17 cellular contexts compared by ENCODE assay signal in genomic region chr12:43277630-43278267, GRCh38.
DNase-seq lines count a peak whose midpoint lies in the region; ATAC-seq and FAIRE-seq lines count a peak whose summit lies in the region.
"Had no signal": no experiment of that assay in that cellular context is flagged by ENCODE, and none has a peak within 500 bp of the region (broad histone marks: within the 10 kb centered on the region; RNA-seq: fewer than 3 reads in every experiment).

No MANE protein-coding gene starts in this region.

- ATAC-seq in naive B cell (ENCODE audit: low read depth in 2 of 2) (no peak), HG03521 (IDR thresholded peaks at IDR 0.05; ENCODE audit: unreplicated experiment) (no peak), aorta (ENCODE audit: low FRiP score) (no peak)
- no peak for ATAC-seq in activated naive CD8-positive, alpha-beta T cell treated with anti-CD3 and anti-CD28 coated beads, Interleukin-2, amount 50 U/mL, for 24 hours
- no peak for ATAC-seq in stimulated activated effector memory CD8-positive, alpha-beta T cell treated with anti-CD3 and anti-CD28 coated beads, Interleukin-12 subunit alpha, Interleukin-12 subunit beta, amount 100 ng/mL, for 72 hours
- ATAC-seq: WTC11 had no signal

- H3K36me3 ChIP-seq in aorta (ENCODE audit: control insufficient read depth in 1 of 2, insufficient read depth in 2 of 2, low read length in 1 of 2), result no peaks in the 10 kb centered on the region
- H3K36me3 ChIP-seq: BE2C, breast epithelium had no signal

- no peaks in the 10 kb centered on the region for H3K27me3 ChIP-seq in aorta (ENCODE audit: control insufficient read depth in 1 of 2, insufficient read depth in 2 of 2, low read length in 1 of 2)
- H3K27me3 ChIP-seq: BE2C, breast epithelium, testis had no signal

- no peaks in the 10 kb centered on the region for H3K4me1 ChIP-seq in aorta (ENCODE audit: control insufficient read depth in 1 of 2, insufficient read depth in 2 of 2, low read length in 2 of 2)
- H3K4me1 ChIP-seq: breast epithelium had no signal

- no peaks in the 10 kb centered on the region for H3K27me3 Mint-ChIP-seq in naive B cell
- no peaks in the 10 kb centered on the region for H3K27me3 Mint-ChIP-seq in activated naive CD8-positive, alpha-beta T cell treated with anti-CD3 and anti-CD28 coated beads, Interleukin-2, amount 50 U/mL, for 24 hours

- H3K27ac ChIP-seq in aorta (ENCODE audit: low read depth in 1 of 2, low read length in 2 of 2), result no peak overlapping the region
- H3K27ac ChIP-seq: breast epithelium, SK-N-MC, testis had no signal

- peaks cover 0 to 5% (median 0%) of the 10 kb centered on the region in 7 donors for H3K9me3 Mint-ChIP-seq in naive B cell
- H3K9me3 Mint-ChIP-seq in activated naive CD8-positive, alpha-beta T cell treated with anti-CD3 and anti-CD28 coated beads, Interleukin-2, amount 50 U/mL, for 24 hours, result no peaks in the 10 kb centered on the region
- no peaks in the 10 kb centered on the region for H3K9me3 Mint-ChIP-seq in stimulated activated effector memory CD8-positive, alpha-beta T cell treated with anti-CD3 and anti-CD28 coated beads, Interleukin-12 subunit alpha, Interleukin-12 subunit beta, amount 100 ng/mL, for 72 hours

- peak overlapping the region in 5 of 8 donors; percentile 10 to 63 (median 52) for H3K4me3 Mint-ChIP-seq in naive B cell
- no peak overlapping the region for H3K4me3 Mint-ChIP-seq in activated naive CD8-positive, alpha-beta T cell treated with anti-CD3 and anti-CD28 coated beads, Interleukin-2, amount 50 U/mL, for 24 hours
- H3K4me3 Mint-ChIP-seq in stimulated activated effector memory CD8-positive, alpha-beta T cell treated with anti-CD3 and anti-CD28 coated beads, Interleukin-12 subunit alpha, Interleukin-12 subunit beta, amount 100 ng/mL, for 72 hours, result no peak overlapping the region
- H3K4me3 Mint-ChIP-seq: WTC11 had no signal

- peak; percentile 82 for DNase-seq in DMS53 treated with DMSO at 0.1 percent for 48 hours (lab: John Stamatoyannopoulos, UW; ENCODE audit: unreplicated experiment)
- DNase-seq in NCI-H226, result peak; percentile 44
- DNase-seq in naive B cell, result no peak
- DNase-seq in activated naive CD8-positive, alpha-beta T cell treated with anti-CD3 and anti-CD28 coated beads, Interleukin-2, amount 50 U/mL, for 24 hours, result no peak
- no peak for DNase-seq in stimulated activated effector memory CD8-positive, alpha-beta T cell treated with anti-CD3 and anti-CD28 coated beads, Interleukin-12 subunit alpha, Interleukin-12 subunit beta, amount 100 ng/mL, for 72 hours (ENCODE audit: low spot score in 2 of 2)
- no peak for DNase-seq in aorta
- DNase-seq: BE2C; effector memory CD4-positive, alpha-beta T cell; head of caudate nucleus; kidney; testis had no signal

- H3K36me3 Mint-ChIP-seq in naive B cell, result no peaks in the 10 kb centered on the region
- H3K36me3 Mint-ChIP-seq in activated naive CD8-positive, alpha-beta T cell treated with anti-CD3 and anti-CD28 coated beads, Interleukin-2, amount 50 U/mL, for 24 hours (ENCODE audit: low read depth), result no peaks in the 10 kb centered on the region
- H3K36me3 Mint-ChIP-seq in stimulated activated effector memory CD8-positive, alpha-beta T cell treated with anti-CD3 and anti-CD28 coated beads, Interleukin-12 subunit alpha, Interleukin-12 subunit beta, amount 100 ng/mL, for 72 hours, result no peaks in the 10 kb centered on the region

- H3K4me3 ChIP-seq in aorta (ENCODE audit: low read length in 2 of 2), result no peak overlapping the region
- H3K4me3 ChIP-seq: breast epithelium, GM12878, SK-N-MC, testis had no signal

- FAIRE-seq in endometrium (lab: Jason Lieb, UNC), result peak; percentile 39
- FAIRE-seq: kidney had no signal

- peaks cover 22 to 44% (median 40%) of the 10 kb centered on the region in 3 donors for H3K4me1 Mint-ChIP-seq in naive B cell
- H3K4me1 Mint-ChIP-seq in activated naive CD8-positive, alpha-beta T cell treated with anti-CD3 and anti-CD28 coated beads, Interleukin-2, amount 50 U/mL, for 24 hours, result peaks cover 6% of the 10 kb centered on the region
- H3K4me1 Mint-ChIP-seq in stimulated activated effector memory CD8-positive, alpha-beta T cell treated with anti-CD3 and anti-CD28 coated beads, Interleukin-12 subunit alpha, Interleukin-12 subunit beta, amount 100 ng/mL, for 72 hours, result no peaks in the 10 kb centered on the region

- H3K27ac Mint-ChIP-seq in naive B cell, result peak overlapping the region in 5 of 6 donors; percentile 2 to 41 (median 24)
- no peak overlapping the region for H3K27ac Mint-ChIP-seq in activated naive CD8-positive, alpha-beta T cell treated with anti-CD3 and anti-CD28 coated beads, Interleukin-2, amount 50 U/mL, for 24 hours
- H3K27ac Mint-ChIP-seq in stimulated activated effector memory CD8-positive, alpha-beta T cell treated with anti-CD3 and anti-CD28 coated beads, Interleukin-12 subunit alpha, Interleukin-12 subunit beta, amount 100 ng/mL, for 72 hours, result no peak overlapping the region
- H3K27ac Mint-ChIP-seq: WTC11 had no signal

- WGBS in aorta, 2 donors, result 89 to 90% methylated on average over 5 of the region's 5 CpGs

- peaks cover 1% of the 10 kb centered on the region for H3K9me3 ChIP-seq in aorta (ENCODE audit: control insufficient read depth, low read length)
- H3K9me3 ChIP-seq: BE2C, breast epithelium, testis had no signal

- intact Hi-C loops in aorta (cut with DNase I), result no loop called here

Comparison
In these comparisons a context has a peak if more than half of its experiments do, and no peak if none do; other contexts are left out.
1. DNase-seq: peak in DMS53 treated with DMSO at 0.1 percent for 48 hours (single experiment) and NCI-H226 (single experiment); none in naive B cell (single experiment), activated naive CD8-positive, alpha-beta T cell treated with anti-CD3 and anti-CD28 coated beads, Interleukin-2, amount 50 U/mL, for 24 hours (single experiment), stimulated activated effector memory CD8-positive, alpha-beta T cell treated with anti-CD3 and anti-CD28 coated beads, Interleukin-12 subunit alpha, Interleukin-12 subunit beta, amount 100 ng/mL, for 72 hours (0 of 2) and aorta (0 of 2).
2. H3K27ac Mint-ChIP-seq: peak in naive B cell (5 of 6); none in activated naive CD8-positive, alpha-beta T cell treated with anti-CD3 and anti-CD28 coated beads, Interleukin-2, amount 50 U/mL, for 24 hours (single experiment) and stimulated activated effector memory CD8-positive, alpha-beta T cell treated with anti-CD3 and anti-CD28 coated beads, Interleukin-12 subunit alpha, Interleukin-12 subunit beta, amount 100 ng/mL, for 72 hours (single experiment).
3. H3K4me3 Mint-ChIP-seq: peak in naive B cell (5 of 8); none in activated naive CD8-positive, alpha-beta T cell treated with anti-CD3 and anti-CD28 coated beads, Interleukin-2, amount 50 U/mL, for 24 hours (single experiment) and stimulated activated effector memory CD8-positive, alpha-beta T cell treated with anti-CD3 and anti-CD28 coated beads, Interleukin-12 subunit alpha, Interleukin-12 subunit beta, amount 100 ng/mL, for 72 hours (single experiment).